ENCODE assay signal across 16 cellular contexts in the genomic region with DNA sequence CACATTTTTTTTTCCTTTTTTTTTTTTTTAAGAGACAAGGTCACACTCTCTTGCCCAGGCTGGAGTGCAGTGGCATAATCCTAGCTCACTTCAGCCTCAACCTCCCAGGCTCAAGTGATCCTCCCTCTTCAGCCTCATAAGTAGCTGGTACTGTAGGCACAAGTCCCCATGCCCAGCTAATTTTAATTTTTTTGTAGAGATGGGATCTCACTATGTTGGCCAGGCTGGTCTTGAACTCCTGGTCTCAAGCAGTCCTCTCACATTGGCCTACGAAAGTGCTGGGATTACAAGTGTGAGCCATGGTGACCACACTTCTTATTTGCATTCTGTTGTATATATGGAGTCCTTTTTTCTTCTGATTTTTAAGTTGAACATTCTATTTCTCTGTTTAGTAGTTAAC. TPM values are rescaled to one million over a fixed set of nuclear protein-coding genes. Genes with fewer than 3 reads are reported as not detected.
DNase-seq lines count a peak whose midpoint lies in the region; ATAC-seq and TF ChIP-seq lines count a peak whose summit lies in the region.
"Had no signal": no experiment of that assay in that cellular context is flagged by ENCODE, and none has a peak within 500 bp of the region (broad histone marks: within the 10 kb centered on the region; RNA-seq: fewer than 3 reads in every experiment).

No MANE protein-coding gene starts in this region.

- H3K79me2 ChIP-seq in SU-DHL-6 (ENCODE audit: insufficient read depth, low read length), result peaks cover 68% of the 10 kb centered on the region

- no peak for TF ChIP-seq POLR2A in uterus (IDR thresholded peaks at IDR 0.05)

- intact Hi-C loops in uterus (cut with DNase I; ENCODE audit: low total_unique reads), result no loop called here

- peaks cover 9% of the 10 kb centered on the region for H3K27me3 Mint-ChIP-seq in stimulated activated naive CD8-positive, alpha-beta T cell treated with anti-CD3 and anti-CD28 coated beads, Interleukin-15, amount 100 ng/mL, for 72 hours
- H3K27me3 Mint-ChIP-seq in immature natural killer cell (ENCODE audit: low read depth in 3 of 3), result peaks cover 2 to 5% (median 2%) of the 10 kb centered on the region in 3 donors

- H3K9ac ChIP-seq in SU-DHL-6 (ENCODE audit: low read length), result no peak overlapping the region
- H3K9ac ChIP-seq: KMS-11 had no signal

- no peaks in the 10 kb centered on the region for H3K9me3 Mint-ChIP-seq in stimulated activated naive CD8-positive, alpha-beta T cell treated with anti-CD3 and anti-CD28 coated beads, Interleukin-15, amount 100 ng/mL, for 72 hours
- H3K9me3 Mint-ChIP-seq in immature natural killer cell, result no peaks in the 10 kb centered on the region

- DNase-seq in stimulated activated naive CD8-positive, alpha-beta T cell treated with anti-CD3 and anti-CD28 coated beads, Interleukin-15, amount 100 ng/mL, for 72 hours, result no peak
- DNase-seq in stimulated activated naive CD8-positive, alpha-beta T cell treated with anti-CD3 and anti-CD28 coated beads, Interleukin-15, Interleukin-2, amounts not matched to agents 100 U/mL and 50 U/mL, for 24 hours, result no peak
- no peak for DNase-seq in immature natural killer cell
- no peak for DNase-seq in NCI-H2081 treated with DMSO at 0.1 percent for 48 hours (lab: John Stamatoyannopoulos, UW)
- no peak for DNase-seq in uterus
- no peak for DNase-seq in H7
- DNase-seq: GOT3, NCI-H1092 treated with DMSO at 0.1 percent for 48 hours, NCI-H1694 treated with DMSO at 0.1 percent for 48 hours, NCI-H2171, NCI-H510A treated with DMSO at 0.1 percent for 48 hours had no signal

- H3K9me2 ChIP-seq in SU-DHL-6 (replicated peaks; ENCODE audit: insufficient read depth, low read length), result no peaks in the 10 kb centered on the region

- no peaks in the 10 kb centered on the region for H3K36me3 ChIP-seq in SU-DHL-6 (ENCODE audit: low read length)
- no peaks in the 10 kb centered on the region for H3K36me3 ChIP-seq in uterus
- no peaks in the 10 kb centered on the region for H3K36me3 ChIP-seq in H7 (replicated peaks; ENCODE audit: control insufficient read depth, insufficient read depth, low read length)

- no peak for ATAC-seq in stimulated activated naive CD8-positive, alpha-beta T cell treated with anti-CD3 and anti-CD28 coated beads, Interleukin-15, amount 100 ng/mL, for 72 hours
- no peak for ATAC-seq in stimulated activated naive CD8-positive, alpha-beta T cell treated with anti-CD3 and anti-CD28 coated beads, Interleukin-15, Interleukin-2, amounts not matched to agents 100 U/mL and 50 U/mL, for 24 hours

- H3K4me2 ChIP-seq in SU-DHL-6 (ENCODE audit: low read depth, low read length, poor library complexity, severe bottlenecking), result peak overlapping the region; percentile 25
- H3K4me2 ChIP-seq: KMS-11 had no signal

- H3K27ac ChIP-seq in SU-DHL-6 (ENCODE audit: low read depth, low read length) (no peak overlapping the region), uterus (no peak overlapping the region)
- H3K27ac ChIP-seq: KMS-11 had no signal

- peak overlapping the region; percentile 16 to 70 for H3K4me3 Mint-ChIP-seq in stimulated activated naive CD8-positive, alpha-beta T cell treated with anti-CD3 and anti-CD28 coated beads, Interleukin-15, amount 100 ng/mL, for 72 hours
- H3K4me3 Mint-ChIP-seq in immature natural killer cell, result peak overlapping the region; percentile 20 to 55 (median 53)

- no peak overlapping the region for H3K4me3 ChIP-seq in SU-DHL-6 (ENCODE audit: insufficient read depth, low read length, poor library complexity, severe bottlenecking)
- H3K4me3 ChIP-seq in uterus, result no peak overlapping the region
- no peak overlapping the region for H3K4me3 ChIP-seq in H7 (ENCODE audit: insufficient read depth, low read depth, low read length)

- no peaks in the 10 kb centered on the region for H4K20me1 ChIP-seq in SU-DHL-6 (ENCODE audit: low read depth, low read length)

- H3K4me1 Mint-ChIP-seq in stimulated activated naive CD8-positive, alpha-beta T cell treated with anti-CD3 and anti-CD28 coated beads, Interleukin-15, amount 100 ng/mL, for 72 hours, result peaks cover 10% of the 10 kb centered on the region
- peaks cover 5 to 8% of the 10 kb centered on the region in 2 donors for H3K4me1 Mint-ChIP-seq in immature natural killer cell

- H3K27ac Mint-ChIP-seq in stimulated activated naive CD8-positive, alpha-beta T cell treated with anti-CD3 and anti-CD28 coated beads, Interleukin-15, amount 100 ng/mL, for 72 hours, result no peak overlapping the region
- H3K27ac Mint-ChIP-seq in immature natural killer cell, result no peak overlapping the region

- H3K27me3 ChIP-seq in SU-DHL-6 (ENCODE audit: low read length), result no peaks in the 10 kb centered on the region
- H3K27me3 ChIP-seq in uterus, result no peaks in the 10 kb centered on the region
- no peaks in the 10 kb centered on the region for H3K27me3 ChIP-seq in H7 (ENCODE audit: control insufficient read depth, insufficient read depth, low read length)

- TF ChIP-seq CTCF in SU-DHL-6 (IDR thresholded peaks at IDR 0.05; ENCODE audit: insufficient read depth, low read length, poor library complexity, severe bottlenecking), result no peak
- TF ChIP-seq CTCF in uterus (IDR thresholded peaks at IDR 0.05), result no peak

- no peaks in the 10 kb centered on the region for H3K4me1 ChIP-seq in uterus

- no peaks in the 10 kb centered on the region for H3F3A ChIP-seq in SU-DHL-6 (ENCODE audit: insufficient read depth)

- no peaks in the 10 kb centered on the region for H3K9me3 ChIP-seq in SU-DHL-6 (ENCODE audit: insufficient read depth, low read length)
- H3K9me3 ChIP-seq in uterus, result no peaks in the 10 kb centered on the region

- peaks cover 0 to 6% (median 0%) of the 10 kb centered on the region in 3 donors for H3K36me3 Mint-ChIP-seq in immature natural killer cell

- H2AFZ ChIP-seq in SU-DHL-6 (ENCODE audit: low read depth, low read length, severe bottlenecking), result no peak overlapping the region

RNA-seq across cellular contexts. Expression of a gene that starts 21.4 kb away (rescaled TPM):
- 10 to 100 TPM in 1 of 3 donors, 1 to 10 TPM in 1, not detected in 1; 3.1 to 10.8 TPM for polyA plus RNA-seq in immature natural killer cell
- total RNA-seq in uterus, result 10 to 100 TPM in 2 of 4 donors, 1 to 10 TPM in 2; 3.3 to 46.0 (median 16.0) TPM
- total RNA-seq in H7 (2014; rRNA removed; shearing (Covaris generic)), result 30.2 and 31.9 TPM in 2 replicates

RNA-seq across cellular contexts. Expression of a gene that starts 42.0 kb away (rescaled TPM):
- not detected for polyA plus RNA-seq in immature natural killer cell
- total RNA-seq in uterus, result 1 to 10 TPM in 1 of 4 donors, not detected in 3; 4.5 TPM
- total RNA-seq in H7 (2014; rRNA removed; shearing (Covaris generic)), result 0.15 and 0.35 TPM in 2 replicates

RNA-seq across cellular contexts. Expression of a gene that starts 51.7 kb away (rescaled TPM):
- not detected for polyA plus RNA-seq in immature natural killer cell
- 1 to 10 TPM in 1 of 4 donors, not detected in 3; 1.7 TPM for total RNA-seq in uterus
- 1.1 and 3.3 TPM in 2 replicates for total RNA-seq in H7 (2014; rRNA removed; shearing (Covaris generic))
- total RNA-seq: MCF 10A had no signal
- polyA plus RNA-seq: AG04450, BJ had no signal
